ENCODE assay signal across 18 cellular contexts in the genomic region with DNA sequence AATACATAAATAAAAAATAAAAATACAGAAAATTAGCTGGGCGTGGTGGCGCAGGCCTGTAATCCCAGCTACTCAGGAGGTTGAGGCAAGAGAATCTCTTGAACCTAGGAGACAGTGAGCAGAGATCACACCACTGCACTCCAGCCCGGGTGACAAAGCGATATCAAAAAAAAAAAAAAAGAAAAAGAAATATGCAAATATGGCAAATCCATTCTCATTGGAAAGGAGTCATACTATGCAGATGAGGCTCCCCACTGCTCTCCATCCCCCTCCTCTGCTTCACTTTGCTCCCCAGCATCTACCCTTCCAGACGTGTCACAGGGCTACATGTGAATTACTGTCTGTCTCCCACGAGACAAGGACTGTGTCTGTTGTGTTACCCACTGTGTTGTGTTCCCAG. TPM values are rescaled to one million over a fixed set of nuclear protein-coding genes. Genes with fewer than 3 reads are reported as not detected.
DNase-seq lines count a peak whose midpoint lies in the region; ATAC-seq, FAIRE-seq and TF ChIP-seq lines count a peak whose summit lies in the region.
"Had no signal": no experiment of that assay in that cellular context is flagged by ENCODE, and none has a peak within 500 bp of the region (broad histone marks: within the 10 kb centered on the region; RNA-seq: fewer than 3 reads in every experiment).

No MANE protein-coding gene starts in this region.

- H3K9ac ChIP-seq in H9 (ENCODE audit: extremely low read depth, insufficient read length, low read length) (no peak overlapping the region), skeletal muscle tissue (ENCODE audit: low read depth in 1 of 3, low read length in 3 of 3) (peak overlapping the region in 1 of 3 donors; percentile 1)

- intact Hi-C loops in Panc1 (cut with micrococcal nuclease; ENCODE audit: unreplicated experiment): no loop called here

- no peak overlapping the region for H3K4ac ChIP-seq in H9 (ENCODE audit: low read depth, low read length)

- H2BK20ac ChIP-seq in H9 (ENCODE audit: low read depth, low read length, poor library complexity, severe bottlenecking): no peak overlapping the region

- no peak overlapping the region for H3T11ph ChIP-seq in H9 (ENCODE audit: low read length)

- no TSS peak for BruUV-seq in Panc1 (replicated peaks; lab: Mats Ljungman, UMichigan)

- no peaks in the 10 kb centered on the region for H3K79me1 ChIP-seq in H9 (ENCODE audit: insufficient read depth, low read depth, low read length, poor library complexity, severe bottlenecking)

- H3K14ac ChIP-seq in H9 (ENCODE audit: insufficient read depth, low read length): no peak overlapping the region

- H2BK120ac ChIP-seq in H9 (ENCODE audit: low read depth, low read length, poor library complexity, severe bottlenecking): no peak overlapping the region

- WGBS in H9 (ENCODE audit: extremely low coverage, insufficient read length, low lambda C conversion rate): no CpG with 5 or more reads among the region's 6 CpGs

- no peaks in the 10 kb centered on the region for H4K20me1 ChIP-seq in H9 (ENCODE audit: control insufficient read depth, insufficient read depth, insufficient read length)

- H3K36me3 Mint-ChIP-seq in H9 (ENCODE audit: insufficient read depth in 1 of 3, low read depth in 3 of 3) (peaks cover 4 to 12% (median 6%) of the 10 kb centered on the region in 3 experiments; a peak in 4 of 7 replicates), endothelial cell (ENCODE audit: low read depth, unreplicated experiment) (no peaks in the 10 kb centered on the region)
- H3K36me3 Mint-ChIP-seq: CD4-positive, CD25-positive, alpha-beta regulatory T cell had no signal

- ATAC-seq in Panc1: no peak
- ATAC-seq: HCT116 had no signal

- H2AFZ ChIP-seq in H9 (ENCODE audit: low read length): no peak overlapping the region

- H3K27ac ChIP-seq in H9 (ENCODE audit: insufficient read length, low read depth, low read length) (no peak overlapping the region), Panc1 (ENCODE audit: low read length) (0 out of 2 replicates have a peak overlapping the region, but pooled peaks have one; percentile 57), skeletal muscle tissue (ENCODE audit: low read depth, low read length) (peak overlapping the region; percentile 19)
- H3K27ac ChIP-seq: HL-60 had no signal

- no peak for FAIRE-seq in D721Med (lab: Jason Lieb, UNC)
- FAIRE-seq: HTR-8/SVneo had no signal

- no peak overlapping the region for H2BK5ac ChIP-seq in H9 (ENCODE audit: insufficient read length, low read length)

- H3K4me3 ChIP-seq in Panc1 (ENCODE audit: low read depth in 2 of 2, low read length in 2 of 2) (no peak overlapping the region), skeletal muscle tissue (ENCODE audit: low read length in 3 of 3) (no peak overlapping the region)

- H4K5ac ChIP-seq in H9 (ENCODE audit: insufficient read length, low read depth, low read length): no peak overlapping the region

- H3K4me2 ChIP-seq in H9 (ENCODE audit: insufficient read depth, insufficient read length, low read length): no peak overlapping the region

- H3K9me3 ChIP-seq in H9 (ENCODE audit: control insufficient read depth, low read depth, low read length) (no peaks in the 10 kb centered on the region), Panc1 (ENCODE audit: control insufficient read depth, insufficient read depth, low read depth, low read length) (no peaks in the 10 kb centered on the region), skeletal muscle tissue (ENCODE audit: control insufficient read depth in 3 of 3, low read length in 3 of 3) (peaks cover 0 to 5% (median 0%) of the 10 kb centered on the region in 3 donors)
- H3K9me3 ChIP-seq: Caco-2 had no signal

- H3K36me3 ChIP-seq in Panc1 (ENCODE audit: control insufficient read depth, insufficient read depth, low read length) (no peaks in the 10 kb centered on the region), skeletal muscle tissue (ENCODE audit: control insufficient read depth in 3 of 3, insufficient read depth in 3 of 3, low read length in 3 of 3) (no peaks in the 10 kb centered on the region)

- H4K8ac ChIP-seq in H9 (replicated peaks; ENCODE audit: insufficient read length, low read depth, low read length): no peak overlapping the region

- CTCF ChIA-PET in Panc1 (lab: Charles Lee): no interaction called here

- peaks cover 20 to 27% of the 10 kb centered on the region in 2 experiments for H3K4me1 Mint-ChIP-seq in H9
- peaks cover 39% of the 10 kb centered on the region for H3K4me1 Mint-ChIP-seq in endothelial cell (ENCODE audit: unreplicated experiment)
- H3K4me1 Mint-ChIP-seq: CD4-positive, CD25-positive, alpha-beta regulatory T cell had no signal

- no peaks in the 10 kb centered on the region for H3K79me2 ChIP-seq in H9 (ENCODE audit: insufficient read depth, low read length)

- H3K27ac Mint-ChIP-seq in H9 (peak overlapping the region in 2 of 3 experiments; percentile 12 to 54; a peak in 4 of 7 replicates), endothelial cell (ENCODE audit: unreplicated experiment) (peak overlapping the region; percentile 45)
- H3K27ac Mint-ChIP-seq: CD4-positive, CD25-positive, alpha-beta regulatory T cell had no signal

- H3K27me3 Mint-ChIP-seq in H9 (ENCODE audit: low read depth) (peaks cover 9% of the 10 kb centered on the region), endothelial cell (ENCODE audit: unreplicated experiment) (peaks cover 3% of the 10 kb centered on the region)

- H3K18ac ChIP-seq in H9 (ENCODE audit: insufficient read length, low read depth, low read length): no peak overlapping the region

- no peak overlapping the region for H4K91ac ChIP-seq in H9 (ENCODE audit: insufficient read length, low read depth, low read length)

- no peaks in the 10 kb centered on the region for H3K27me3 ChIP-seq in H9 (ENCODE audit: insufficient read depth, low read length)
- H3K27me3 ChIP-seq in Panc1 (ENCODE audit: control insufficient read depth, insufficient read depth, low read length): no peaks in the 10 kb centered on the region
- H3K27me3 ChIP-seq in skeletal muscle tissue (ENCODE audit: control insufficient read depth in 3 of 3, insufficient read depth in 3 of 3, low read length in 3 of 3): no peaks in the 10 kb centered on the region

- H2BK12ac ChIP-seq in H9 (ENCODE audit: insufficient read length, low read depth, low read length): no peak overlapping the region

- no peak for DNase-seq in H9
- DNase-seq in Panc1 (ENCODE audit: low read depth, low spot score): no peak
- no peak for DNase-seq in endothelial cell (ENCODE audit: low spot score)
- DNase-seq in SHP77 (lab: John Stamatoyannopoulos, UW): no peak
- no peak for DNase-seq in cerebellar cortex (ENCODE audit: low spot score)
- DNase-seq in D721Med (ENCODE audit: insufficient read length, low spot score): no peak
- DNase-seq: Caco-2; CD4-positive, CD25-positive, alpha-beta regulatory T cell; DMS53; KBM-7; NCI-H1436 treated with DMSO at 0.1 percent for 48 hours; NCI-H2081; NCI-H748 treated with DMSO at 0.1 percent for 48 hours had no signal

- no peak overlapping the region for H3K23ac ChIP-seq in H9 (ENCODE audit: insufficient read length, low read depth, low read length)

- peaks cover 9 to 12% of the 10 kb centered on the region in 2 experiments for H3K9me3 Mint-ChIP-seq in H9
- no peaks in the 10 kb centered on the region for H3K9me3 Mint-ChIP-seq in endothelial cell (ENCODE audit: unreplicated experiment)

- TF ChIP-seq CTCF in H9 (conservative IDR thresholded peaks at IDR 0.05) (no peak), Panc1 (IDR thresholded peaks at IDR 0.05) (no peak), endothelial cell (IDR thresholded peaks at IDR 0.05; ENCODE audit: unreplicated experiment) (no peak), D721Med (IDR thresholded peaks at IDR 0.05; ENCODE audit: insufficient read depth, missing control alignments) (no peak)

- H3K4me1 ChIP-seq in H9 (ENCODE audit: insufficient read depth, low read length) (peaks cover 4% of the 10 kb centered on the region; the same call in 1 of the 2 replicates), Panc1 (ENCODE audit: control insufficient read depth, insufficient read depth, low read length) (peaks cover 32% of the 10 kb centered on the region), skeletal muscle tissue (ENCODE audit: control insufficient read depth in 3 of 3, insufficient read depth in 3 of 3, low read length in 3 of 3) (peaks cover 31 to 51% (median 49%) of the 10 kb centered on the region in 3 donors)
- H3K4me1 ChIP-seq: Caco-2 had no signal

- no peak overlapping the region for H2AK5ac ChIP-seq in H9 (ENCODE audit: insufficient read length, low read length)

- in situ Hi-C loops in Panc1 (cut with HindIII; ENCODE audit: low pct_unique_long_range_greater_than_20kb, low sequenced_read_pairs): no loop called here

- no peak overlapping the region for H2BK15ac ChIP-seq in H9 (ENCODE audit: low read depth, low read length)

- H3K23me2 ChIP-seq in H9 (ENCODE audit: insufficient read length, low read depth, low read length, poor library complexity, severe bottlenecking): no peaks in the 10 kb centered on the region

- no peak overlapping the region for H3K56ac ChIP-seq in H9 (ENCODE audit: insufficient read length, low read depth, low read length)

- H3K4me3 Mint-ChIP-seq in H9 (no peak overlapping the region), endothelial cell (ENCODE audit: unreplicated experiment) (no peak overlapping the region)
- H3K4me3 Mint-ChIP-seq: CD4-positive, CD25-positive, alpha-beta regulatory T cell had no signal

- POLR2A ChIA-PET in Panc1 (lab: Charles Lee): no interaction called here

RNA-seq across cellular contexts. Expression of gene PDGFB, which starts 36.3 kb away (rescaled TPM):
- total RNA-seq in H9 (2021) (6.1 and 7.1 TPM in 2 replicates), Panc1 (2021; ENCODE audit: unreplicated experiment) (78.0 TPM), endothelial cell (ENCODE audit: unreplicated experiment) (53.4 TPM), skeletal muscle tissue (8.9 TPM)
- 109 TPM for polyA plus RNA-seq in Panc1 (2012; ENCODE audit: insufficient read length)
- total RNA-seq: NCI-H460 had no signal

RNA-seq across cellular contexts. Expression of gene RPL3, which starts 38.3 kb away (rescaled TPM):
- total RNA-seq in H9 (2021): 2,830 and 2,855 TPM in 2 replicates
- total RNA-seq in Panc1 (2021; ENCODE audit: unreplicated experiment): 885 TPM
- 1,559 TPM for polyA plus RNA-seq in Panc1 (2012; ENCODE audit: insufficient read length)
- total RNA-seq in endothelial cell (ENCODE audit: unreplicated experiment): 2,149 TPM
- 2,602 TPM for total RNA-seq in skeletal muscle tissue
